In the genomic region with DNA sequence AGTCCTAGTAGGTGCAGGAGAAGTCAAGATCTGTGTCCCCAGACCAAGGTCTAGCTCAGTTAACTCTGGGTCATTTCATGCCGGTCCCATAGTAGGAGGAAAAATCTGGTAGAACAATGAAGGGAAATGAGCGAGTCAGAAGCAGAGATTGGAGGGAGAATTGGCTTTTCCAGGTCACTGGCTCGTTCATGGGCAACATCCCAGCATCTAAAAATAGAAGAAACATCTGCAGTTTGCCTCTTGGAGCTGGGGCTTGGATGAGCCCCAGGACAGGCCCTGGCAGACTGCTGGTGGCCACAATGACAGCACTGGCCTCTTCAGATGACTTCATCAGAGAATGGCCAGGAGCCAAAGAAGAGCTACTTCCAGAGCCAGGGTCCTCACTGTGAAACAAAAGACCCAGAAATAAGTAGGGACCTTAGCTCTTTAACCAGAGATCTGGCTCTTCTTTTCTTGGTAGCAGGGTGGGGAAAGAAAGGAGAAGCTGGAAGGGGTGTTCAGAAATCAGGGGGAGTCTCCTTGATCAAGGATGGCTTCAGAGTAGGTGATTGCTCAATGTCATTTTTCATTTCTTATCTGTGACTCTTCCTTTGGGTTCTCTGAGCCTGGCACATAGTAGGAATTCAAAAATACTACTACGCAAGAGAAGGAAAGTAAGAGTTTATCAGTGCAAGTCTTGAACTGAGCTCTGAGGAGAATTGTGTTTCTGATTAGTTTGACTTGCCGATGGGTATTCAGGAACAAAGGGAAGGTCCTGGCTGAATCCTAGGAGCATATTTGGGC, we compare ENCODE assay signal across 16 cellular contexts.
DNase-seq lines count a peak whose midpoint lies in the region; ATAC-seq and TF ChIP-seq lines count a peak whose summit lies in the region.
"Had no signal": no experiment of that assay in that cellular context is flagged by ENCODE, and none has a peak within 500 bp of the region (broad histone marks: within the 10 kb centered on the region; RNA-seq: fewer than 3 reads in every experiment).

No MANE protein-coding gene starts in this region.

- 41% methylated on average over 5 of the region's 5 CpGs for WGBS in SK-N-SH (ENCODE audit: low lambda C conversion rate)

- no peaks in the 10 kb centered on the region for H3K4me1 Mint-ChIP-seq in glutamatergic neuron (ENCODE audit: low read depth, unreplicated experiment)
- H3K4me1 Mint-ChIP-seq: naive thymus-derived CD8-positive, alpha-beta T cell had no signal

- POLR2A ChIA-PET in SK-N-SH (lab: Yijun Ruan, JAX), result interaction anchor here (2.2 kb wide), 1 partner anchor 12 kb away, joined by 7 read pairs; no protein-coding TSS in a partner anchor

- H3K9ac ChIP-seq in SK-N-SH, result no peak overlapping the region

- no peak overlapping the region for H3K4me3 Mint-ChIP-seq in glutamatergic neuron (ENCODE audit: unreplicated experiment)
- H3K4me3 Mint-ChIP-seq: activated CD8-positive, alpha-beta T cell treated with anti-CD3 and anti-CD28 coated beads for 36 hours; naive thymus-derived CD8-positive, alpha-beta T cell; type B pancreatic cell had no signal

- H4K20me1 ChIP-seq in SK-N-SH (ENCODE audit: insufficient read depth), result no peaks in the 10 kb centered on the region

- H3K27ac ChIP-seq in tibial artery, result peak overlapping the region; percentile 15 to 50
- peak overlapping the region in 1 of 2 experiments; percentile 53; a peak in 1 of 4 replicates for H3K27ac ChIP-seq in SK-N-SH (ENCODE audit: low read depth in 2 of 2, low read length in 1 of 2)
- H3K27ac ChIP-seq: HL-60 had no signal

- peaks cover 2% of the 10 kb centered on the region for H3K9me3 Mint-ChIP-seq in glutamatergic neuron (ENCODE audit: unreplicated experiment)
- H3K9me3 Mint-ChIP-seq: type B pancreatic cell had no signal

- DNase-seq in Right ventricle myocardium inferior (ENCODE audit: missing footprints) (peak; percentile 71), cardiac septum (ENCODE audit: low spot score) (no peak), dermis blood vessel endothelial cell (peak; percentile 50), left lobe of liver (ENCODE audit: low spot score) (no peak), tibial artery (no peak), glutamatergic neuron (no peak), ACHN (no peak), SK-N-SH (no peak)
- DNase-seq: activated CD8-positive, alpha-beta T cell treated with anti-CD3 and anti-CD28 coated beads for 36 hours; activated gamma-delta T cell treated with Interleukin-2 at 50 U/mL for 16 hours; cerebellar nuclear complex; naive thymus-derived CD8-positive, alpha-beta T cell; NCI-H526; stimulated activated CD4-positive, alpha-beta T cell treated with anti-CD3 and anti-CD28 coated beads, Interleukin-12 subunit alpha, Interleukin-12 subunit beta, amount 100 ng/mL, for 4 hours had no signal

- peaks cover 2% of the 10 kb centered on the region for H3K27me3 Mint-ChIP-seq in glutamatergic neuron (ENCODE audit: unreplicated experiment)

- peaks cover 12% of the 10 kb centered on the region for H3K36me3 Mint-ChIP-seq in glutamatergic neuron (ENCODE audit: unreplicated experiment)
- H3K36me3 Mint-ChIP-seq: type B pancreatic cell had no signal

- H3K79me2 ChIP-seq in SK-N-SH (ENCODE audit: insufficient read depth), result no peaks in the 10 kb centered on the region

- H3K9me2 ChIP-seq in SK-N-SH, result no peaks in the 10 kb centered on the region

- ATAC-seq in Right ventricle myocardium inferior, result peak; percentile 91
- ATAC-seq in left lobe of liver, result peak; percentile 41
- ATAC-seq: activated CD8-positive, alpha-beta T cell treated with anti-CD3 and anti-CD28 coated beads for 36 hours; naive thymus-derived CD8-positive, alpha-beta T cell had no signal

- TF ChIP-seq EP300 in SK-N-SH (IDR thresholded peaks at IDR 0.05; ENCODE audit: borderline replicate concordance in 1 of 2, low read depth in 1 of 2, low read length in 1 of 2), result no peak

- H3K4me1 ChIP-seq in tibial artery (peaks cover 0 to 18% (median 9%) of the 10 kb centered on the region in 4 donors), SK-N-SH (ENCODE audit: control insufficient read depth in 1 of 2, insufficient read depth in 2 of 2, low read depth in 1 of 2, low read length in 1 of 2) (peaks cover 0 to 8% of the 10 kb centered on the region in 2 experiments; a peak in 2 of 4 replicates)

- no peak overlapping the region for H2AFZ ChIP-seq in SK-N-SH (ENCODE audit: low read depth)

- no peaks in the 10 kb centered on the region for H3K27me3 ChIP-seq in tibial artery
- H3K27me3 ChIP-seq in SK-N-SH (ENCODE audit: insufficient read depth), result no peaks in the 10 kb centered on the region

- H3F3A ChIP-seq in SK-N-SH (replicated peaks; ENCODE audit: insufficient read depth), result no peaks in the 10 kb centered on the region

- no peak overlapping the region for H3K27ac Mint-ChIP-seq in glutamatergic neuron (ENCODE audit: unreplicated experiment)
- H3K27ac Mint-ChIP-seq: activated CD8-positive, alpha-beta T cell treated with anti-CD3 and anti-CD28 coated beads for 36 hours; naive thymus-derived CD8-positive, alpha-beta T cell; type B pancreatic cell had no signal

- CTCF ChIA-PET in SK-N-SH (lab: Yijun Ruan, JAX), result interaction anchor here (1.4 to 1.5 kb wide), 2 partner anchors 45 to 127 kb away, joined by 3 to 6 read pairs; no protein-coding TSS in a partner anchor

- H3K36me3 ChIP-seq in tibial artery, result no peaks in the 10 kb centered on the region
- H3K36me3 ChIP-seq in SK-N-SH (replicated peaks in 1 of 2; ENCODE audit: control insufficient read depth in 1 of 2, insufficient read depth in 2 of 2, low read length in 1 of 2), result no peaks in the 10 kb centered on the region

- H3K9me3 ChIP-seq in tibial artery (peaks cover 0 to 9% (median 0%) of the 10 kb centered on the region in 3 donors), SK-N-SH (no peaks in the 10 kb centered on the region)

- no peak overlapping the region for H3K4me2 ChIP-seq in SK-N-SH

- in situ Hi-C loops in ACHN (cut with HindIII; ENCODE audit: low pct_ligation_motif_present, low pct_unique_long_range_greater_than_20kb, low sequenced_read_pairs), result no loop called here

- TF ChIP-seq CTCF in tibial artery (IDR thresholded peaks at IDR 0.05), result no peak
- TF ChIP-seq CTCF in glutamatergic neuron (IDR thresholded peaks at IDR 0.05; ENCODE audit: partially characterized antibody, unreplicated experiment), result no peak
- no peak for TF ChIP-seq CTCF in SK-N-SH (IDR thresholded peaks at IDR 0.05)

- no peak for TF ChIP-seq RAD21 in SK-N-SH (IDR thresholded peaks at IDR 0.05; ENCODE audit: low read length)

- no peak overlapping the region for H3K4me3 ChIP-seq in tibial artery
- no peak overlapping the region for H3K4me3 ChIP-seq in SK-N-SH (ENCODE audit: low read depth in 2 of 2, low read length in 1 of 2)

- intact Hi-C loops in Right ventricle myocardium inferior (cut with DNase I) (no loop called here), cardiac septum (cut with DNase I) (no loop called here), tibial artery (cut with DNase I; ENCODE audit: low total_unique reads) (no loop called here)

TF ChIP-seq in SK-N-SH, 30 proteins besides CTCF, POLR2A, EP300 and RAD21:
- TF ChIP-seq SMC3 (IDR thresholded peaks at IDR 0.05; ENCODE audit: low read depth, low read length), result no peak
- no peak for TF ChIP-seq FOSL2 (IDR thresholded peaks at IDR 0.05; ENCODE audit: borderline replicate concordance, low read depth)
- TF ChIP-seq, protein P1, sequence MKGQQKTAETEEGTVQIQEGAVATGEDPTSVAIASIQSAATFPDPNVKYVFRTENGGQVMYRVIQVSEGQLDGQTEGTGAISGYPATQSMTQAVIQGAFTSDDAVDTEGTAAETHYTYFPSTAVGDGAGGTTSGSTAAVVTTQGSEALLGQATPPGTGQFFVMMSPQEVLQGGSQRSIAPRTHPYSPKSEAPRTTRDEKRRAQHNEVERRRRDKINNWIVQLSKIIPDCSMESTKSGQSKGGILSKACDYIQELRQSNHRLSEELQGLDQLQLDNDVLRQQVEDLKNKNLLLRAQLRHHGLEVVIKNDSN (IDR thresholded peaks at IDR 0.05; ENCODE audit: borderline replicate concordance, low read depth), result no peak
- no peak for TF ChIP-seq NFIC (IDR thresholded peaks at IDR 0.05; ENCODE audit: borderline replicate concordance)
- TF ChIP-seq POLR2AphosphoS5 (IDR thresholded peaks at IDR 0.05; ENCODE audit: low read depth, low read length), result no peak

Comparison
In these comparisons a context has a peak if more than half of its experiments do, and no peak if none do; other contexts are left out.
1. DNase-seq: peak in Right ventricle myocardium inferior (single experiment) and dermis blood vessel endothelial cell (single experiment); none in cardiac septum (single experiment), left lobe of liver (single experiment), tibial artery (0 of 2), glutamatergic neuron (single experiment), ACHN (single experiment) and SK-N-SH (single experiment).